In genomic region chrX:6052111-6052745, GRCh38 we compare ENCODE assay signal across 29 cellular contexts.
A peak's percentile ranks its signal among the peaks of the same experiment; 100 is the strongest.
DNase-seq lines count a peak whose midpoint lies in the region; ATAC-seq, FAIRE-seq and TF ChIP-seq lines count a peak whose summit lies in the region.
"Had no signal": no experiment of that assay in that cellular context is flagged by ENCODE, and none has a peak within 500 bp of the region (broad histone marks: within the 10 kb centered on the region; RNA-seq: fewer than 3 reads in every experiment).

No MANE protein-coding gene starts in this region.

- H2AK5ac ChIP-seq in trophoblast cell (ENCODE audit: low read length): no peak overlapping the region

- H3K14ac ChIP-seq in trophoblast cell (ENCODE audit: low read length): no peak overlapping the region

- H3K27ac ChIP-seq in RWPE2 (ENCODE audit: poor library complexity, severe bottlenecking) (peak overlapping the region; percentile 20), epithelial cell of prostate (peak overlapping the region; percentile 22), trophoblast cell (ENCODE audit: low read depth, low read length) (no peak overlapping the region)
- H3K27ac ChIP-seq: A549, body of pancreas, Peyer's patch, upper lobe of left lung had no signal

- H3K4ac ChIP-seq in trophoblast cell (ENCODE audit: low read depth, low read length): no peak overlapping the region

- peak; percentile 10 for DNase-seq in NCI-H2171 treated with DMSO at 0.1 percent for 48 hours (lab: John Stamatoyannopoulos, UW)
- no peak for DNase-seq in NCI-H2171 (lab: John Stamatoyannopoulos, UW)
- peak; percentile 42 for DNase-seq in RWPE2 (ENCODE audit: low spot score)
- DNase-seq in epithelial cell of prostate (ENCODE audit: low read depth, low spot score): no peak
- peak; percentile 40 for DNase-seq in urothelium cell line (ENCODE audit: low spot score)
- no peak for DNase-seq in trophoblast cell
- DNase-seq in NCI-H510A (lab: John Stamatoyannopoulos, UW): no peak
- DNase-seq: activated CD8-positive, alpha-beta T cell treated with anti-CD3 and anti-CD28 coated beads, Interleukin-2, amount 10 ng/mL, durations not matched to agents 7 days and 5 days; activated effector memory CD4-positive, alpha-beta T cell treated with Interleukin-2 at 50 U/mL for 16 hours; activated naive CD8-positive, alpha-beta T cell treated with anti-CD3 and anti-CD28 coated beads, Interleukin-2, amount 10 ng/mL, durations not matched to agents 7 days and 5 days; activated T-cell treated with anti-CD3 and anti-CD28 coated beads for 4 hours; body of pancreas; cortex of kidney; HCEC 1CT; Kasumi-1; kidney; MV-4-11; NCI-H2029; NCI-H446 treated with DMSO at 0.1 percent for 48 hours; NK-92 treated with Interleukin-12 subunit alpha and Interleukin-12 subunit beta, amount 100 ng/mL, for 24 hours; Peyer's patch; stimulated activated CD8-positive, alpha-beta memory T cell treated with anti-CD3 and anti-CD28 coated beads, Interleukin-4, amount 100 ng/mL, for 48 hours; T-helper 1 cell; upper lobe of left lung had no signal

- no peak overlapping the region for H4K12ac ChIP-seq in trophoblast cell (ENCODE audit: low read depth, low read length)

- no peak overlapping the region for H3K23ac ChIP-seq in trophoblast cell (ENCODE audit: low read length)

- no peak overlapping the region for H3K18ac ChIP-seq in trophoblast cell (ENCODE audit: low read length)

- H2BK5ac ChIP-seq in trophoblast cell (ENCODE audit: low read depth, low read length, poor library complexity): no peak overlapping the region

- H3K79me2 ChIP-seq in trophoblast cell (ENCODE audit: control insufficient read depth, insufficient read depth, low read length, poor library complexity): no peaks in the 10 kb centered on the region

- no peak overlapping the region for H3K4me3 ChIP-seq in RWPE2 (ENCODE audit: severe bottlenecking)
- H3K4me3 ChIP-seq in trophoblast cell (ENCODE audit: low read depth, low read length): no peak overlapping the region
- H3K4me3 ChIP-seq: A549, body of pancreas, Peyer's patch, upper lobe of left lung had no signal

- H3K4me1 ChIP-seq in RWPE2 (ENCODE audit: insufficient read depth, poor library complexity, severe bottlenecking) (peaks cover 13% of the 10 kb centered on the region), trophoblast cell (ENCODE audit: control insufficient read depth in 1 of 2, insufficient read depth in 2 of 2, low read length in 2 of 2) (no peaks in the 10 kb centered on the region)
- H3K4me1 ChIP-seq: A549, body of pancreas, Peyer's patch, upper lobe of left lung had no signal

- no peak overlapping the region for H3K4me2 ChIP-seq in trophoblast cell (ENCODE audit: low read length)
- H3K4me2 ChIP-seq: A549 had no signal

- ATAC-seq in RWPE2 (ENCODE audit: low read depth) (peak; percentile 83), GM18873 (IDR thresholded peaks at IDR 0.05; ENCODE audit: low FRiP score, unreplicated experiment) (no peak)
- ATAC-seq: A549; activated CD4-positive, CD25-positive, alpha-beta regulatory T cell treated with anti-CD3 and anti-CD28 coated beads, Interleukin-2, amount 50 U/mL, for 24 hours; activated CD8-positive, alpha-beta T cell treated with anti-CD3 and anti-CD28 coated beads, Interleukin-2, amount 10 ng/mL, durations not matched to agents 7 days and 5 days; body of pancreas had no signal

- H3K36me3 ChIP-seq in RWPE2 (ENCODE audit: low read depth) (no peaks in the 10 kb centered on the region), trophoblast cell (ENCODE audit: control insufficient read depth in 1 of 2, insufficient read depth in 2 of 2, low read length in 2 of 2) (no peaks in the 10 kb centered on the region)
- H3K36me3 ChIP-seq: Peyer's patch, upper lobe of left lung had no signal

- H4K91ac ChIP-seq in trophoblast cell (ENCODE audit: low read depth, low read length): no peak overlapping the region

- FAIRE-seq in urothelium cell line (lab: Jason Lieb, UNC): no peak
- FAIRE-seq: A549, endometrium, GM12891, kidney had no signal

- H3K9me3 ChIP-seq in RWPE2 (ENCODE audit: severe bottlenecking) (no peaks in the 10 kb centered on the region), trophoblast cell (ENCODE audit: insufficient read depth, low read depth, low read length) (no peaks in the 10 kb centered on the region)
- H3K9me3 ChIP-seq: A549, body of pancreas, Peyer's patch, upper lobe of left lung had no signal

- WGBS in trophoblast cell (ENCODE audit: extremely low coverage, insufficient coverage, insufficient read length): no CpG with 5 or more reads among the region's 8 CpGs

- no peak for TF ChIP-seq CTCF in RWPE2 (IDR thresholded peaks at IDR 0.05; ENCODE audit: poor library complexity, severe bottlenecking)

- no peak overlapping the region for H2BK120ac ChIP-seq in trophoblast cell (ENCODE audit: insufficient read depth, low read length, poor library complexity)

- no peaks in the 10 kb centered on the region for H3K79me1 ChIP-seq in trophoblast cell (ENCODE audit: low read length)

- no peak overlapping the region for H3K9ac ChIP-seq in trophoblast cell (ENCODE audit: low read length)

- H2AFZ ChIP-seq in trophoblast cell (ENCODE audit: insufficient read depth, low read length, poor library complexity): no peak overlapping the region

- no peak overlapping the region for H4K8ac ChIP-seq in trophoblast cell (ENCODE audit: low read depth, low read length)

- H2BK12ac ChIP-seq in trophoblast cell (ENCODE audit: low read length): no peak overlapping the region

- H3K27me3 ChIP-seq in RWPE2 (ENCODE audit: insufficient read depth, poor library complexity, severe bottlenecking) (no peaks in the 10 kb centered on the region), trophoblast cell (ENCODE audit: insufficient read depth, low read length) (no peaks in the 10 kb centered on the region)
- H3K27me3 ChIP-seq: body of pancreas, Peyer's patch, upper lobe of left lung had no signal

Comparison
In these comparisons a context has a peak if more than half of its experiments do, and no peak if none do; other contexts are left out.
1. DNase-seq: peak in NCI-H2171 treated with DMSO at 0.1 percent for 48 hours (single experiment), RWPE2 (single experiment) and urothelium cell line (single experiment); none in NCI-H2171 (single experiment), epithelial cell of prostate (single experiment), trophoblast cell (0 of 2) and NCI-H510A (single experiment).